ENCODE assay signal across 8 cellular contexts in genomic region chr17:12180644-12181261, GRCh38.
A peak's percentile ranks its signal among the peaks of the same experiment; 100 is the strongest.
DNase-seq lines count a peak whose midpoint lies in the region; ATAC-seq and TF ChIP-seq lines count a peak whose summit lies in the region.

No MANE protein-coding gene starts in this region.

- H3K4me3 ChIP-seq in GM23248 (no peak overlapping the region), PC-3 (ENCODE audit: low read length) (peak overlapping the region; percentile 33; the same call in 1 of the 2 replicates), mesenchymal stem cell (ENCODE audit: insufficient read depth in 1 of 2, low read depth in 1 of 2, low read length in 2 of 2) (no peak overlapping the region)

- no peak overlapping the region for H3K4ac ChIP-seq in mesenchymal stem cell (ENCODE audit: low read depth in 1 of 2, low read length in 2 of 2)

- H4K91ac ChIP-seq in mesenchymal stem cell (ENCODE audit: low read length): no peak overlapping the region

- no peak overlapping the region for H2AFZ ChIP-seq in GM23248
- H2AFZ ChIP-seq in PC-3 (ENCODE audit: low read length): peak overlapping the region; percentile 63
- H2AFZ ChIP-seq in mesenchymal stem cell (ENCODE audit: low read depth, low read length): no peak overlapping the region

- DNase-seq in CMK (ENCODE audit: low read depth) (peak; percentile 8), GM23248 (peak; percentile 69), PC-3 (peak; percentile 74), dermis blood vessel endothelial cell (peak; percentile 72), mesenchymal stem cell (peak; percentile 57), DMS114 treated with DMSO at 0.1 percent for 48 hours (lab: John Stamatoyannopoulos, UW; ENCODE audit: unreplicated experiment) (no peak)

- H3K14ac ChIP-seq in mesenchymal stem cell (ENCODE audit: low read length in 2 of 2): no peak overlapping the region

- H2BK15ac ChIP-seq in mesenchymal stem cell (ENCODE audit: low read depth, poor library complexity, severe bottlenecking): no peak overlapping the region

- no peak overlapping the region for H3K18ac ChIP-seq in mesenchymal stem cell (ENCODE audit: low read depth in 1 of 2, low read length in 2 of 2)

- TF ChIP-seq CTCF in PC-3 (conservative IDR thresholded peaks at IDR 0.05; ENCODE audit: low read depth, low read length): peak; percentile 98

- H4K20me1 ChIP-seq in GM23248 (ENCODE audit: insufficient read depth): no peaks in the 10 kb centered on the region
- H4K20me1 ChIP-seq in PC-3 (ENCODE audit: low read length): no peaks in the 10 kb centered on the region

- H2BK120ac ChIP-seq in mesenchymal stem cell (ENCODE audit: low read depth, low read length): no peak overlapping the region

- H3K4me1 ChIP-seq in GM23248 (ENCODE audit: insufficient read depth) (no peaks in the 10 kb centered on the region), PC-3 (ENCODE audit: insufficient read depth, low read length) (no peaks in the 10 kb centered on the region), mesenchymal stem cell (ENCODE audit: control insufficient read depth, insufficient read depth, low read depth, low read length) (no peaks in the 10 kb centered on the region)

- H3K79me2 ChIP-seq in GM23248 (ENCODE audit: insufficient read depth) (no peaks in the 10 kb centered on the region), PC-3 (ENCODE audit: low read length) (no peaks in the 10 kb centered on the region)

- no peaks in the 10 kb centered on the region for H3K27me3 ChIP-seq in GM23248 (replicated peaks; ENCODE audit: insufficient read depth)
- peaks cover 5% of the 10 kb centered on the region; the same call in 1 of the 2 replicates for H3K27me3 ChIP-seq in PC-3 (ENCODE audit: low read length)
- H3K27me3 ChIP-seq in mesenchymal stem cell (ENCODE audit: control insufficient read depth in 1 of 2, insufficient read depth in 1 of 2, low read length in 2 of 2): no peaks in the 10 kb centered on the region

- no TSS peak for BruUV-seq in PC-3 (replicated peaks; lab: Mats Ljungman, UMichigan)

- H3K27ac ChIP-seq in GM23248 (no peak overlapping the region), PC-3 (ENCODE audit: low read length) (no peak overlapping the region), mesenchymal stem cell (ENCODE audit: low read length, poor library complexity, severe bottlenecking) (no peak overlapping the region)

- CTCF ChIA-PET in PC-3 (lab: Charles Lee): interaction anchor here (0.6 kb wide), 1 partner anchor 10 kb away, joined by 3 read pairs; no protein-coding TSS in a partner anchor

- H3K4me2 ChIP-seq in GM23248 (ENCODE audit: unreplicated experiment) (no peak overlapping the region), PC-3 (ENCODE audit: low read length) (peak overlapping the region; percentile 64), mesenchymal stem cell (ENCODE audit: low read length, poor library complexity, severe bottlenecking) (no peak overlapping the region)

- H3K36me3 ChIP-seq in GM23248 (ENCODE audit: low read depth) (no peaks in the 10 kb centered on the region), PC-3 (ENCODE audit: low read depth, low read length) (no peaks in the 10 kb centered on the region), mesenchymal stem cell (ENCODE audit: control insufficient read depth in 1 of 2, insufficient read depth in 2 of 2, low read depth in 1 of 2, low read length in 2 of 2) (no peaks in the 10 kb centered on the region)

- H3K23ac ChIP-seq in mesenchymal stem cell (ENCODE audit: low read length in 2 of 2): no peak overlapping the region

- in situ Hi-C loops in GM23248 (cut with MboI): no loop called here

- no peak overlapping the region for H2AK5ac ChIP-seq in mesenchymal stem cell (ENCODE audit: low read length, severe bottlenecking)

- H3F3A ChIP-seq in GM23248 (ENCODE audit: insufficient read depth) (no peaks in the 10 kb centered on the region), PC-3 (ENCODE audit: low read length, unreplicated experiment) (no peaks in the 10 kb centered on the region)

- intact Hi-C loops in PC-3 (cut with micrococcal nuclease): loop anchor here (5.0 kb wide), 1 partner anchor 822 kb away; no protein-coding TSS in a partner anchor

- H3K79me1 ChIP-seq in mesenchymal stem cell (replicated peaks; ENCODE audit: low read length, poor library complexity, severe bottlenecking): no peaks in the 10 kb centered on the region

- H2BK12ac ChIP-seq in mesenchymal stem cell (ENCODE audit: low read length in 2 of 2): no peak overlapping the region

- WGBS in GM23248 (ENCODE audit: low coverage in 1 of 2, low lambda C conversion rate in 2 of 2, missing lambda C conversion rate in 2 of 2), 2 experiments: 0 to 1% methylated on average over 7 of the region's 7 CpGs
- WGBS in mesenchymal stem cell: 17% methylated on average over 4 of the region's 7 CpGs

- no peak overlapping the region for H4K8ac ChIP-seq in mesenchymal stem cell (ENCODE audit: low read length)

- no peak overlapping the region for H2BK5ac ChIP-seq in mesenchymal stem cell (ENCODE audit: low read depth, low read length, poor library complexity, severe bottlenecking)

- no peaks in the 10 kb centered on the region for H3K9me2 ChIP-seq in GM23248 (ENCODE audit: insufficient read depth)
- no peaks in the 10 kb centered on the region for H3K9me2 ChIP-seq in PC-3 (replicated peaks; ENCODE audit: low read length)

- ATAC-seq in PC-3 (peak; percentile 43; the same call in 1 of the 2 replicates), GM21381 (IDR thresholded peaks at IDR 0.05; ENCODE audit: unreplicated experiment) (no peak), HG03108 (IDR thresholded peaks at IDR 0.05; ENCODE audit: unreplicated experiment) (no peak)

- H3K9ac ChIP-seq in GM23248 (no peak overlapping the region), PC-3 (ENCODE audit: low read length) (no peak overlapping the region), mesenchymal stem cell (ENCODE audit: low read length) (no peak overlapping the region)

- POLR2A ChIA-PET in PC-3 (lab: Charles Lee; ENCODE audit: unreplicated experiment): no interaction called here

- H3K9me3 ChIP-seq in GM23248 (ENCODE audit: low read depth): no peaks in the 10 kb centered on the region
- H3K9me3 ChIP-seq in PC-3 (ENCODE audit: low read length): no peaks in the 10 kb centered on the region
- no peaks in the 10 kb centered on the region for H3K9me3 ChIP-seq in mesenchymal stem cell (ENCODE audit: control insufficient read depth, low read length)
